ENCODE assay signal across 15 cellular contexts in genomic region chr1:87733421-87733820, GRCh38.
DNase-seq lines count a peak whose midpoint lies in the region; ATAC-seq and TF ChIP-seq lines count a peak whose summit lies in the region.
"Had no signal": no experiment of that assay in that cellular context is flagged by ENCODE, and none has a peak within 500 bp of the region (broad histone marks: within the 10 kb centered on the region; RNA-seq: fewer than 3 reads in every experiment).

No MANE protein-coding gene starts in this region.

- H3K14ac ChIP-seq in trophoblast cell (ENCODE audit: low read length), result no peak overlapping the region

- no TSS peak for BruUV-seq in A673 (replicated peaks; lab: Mats Ljungman, UMichigan)

- H2BK120ac ChIP-seq in trophoblast cell (ENCODE audit: insufficient read depth, low read length, poor library complexity), result no peak overlapping the region

- CTCF ChIA-PET in A673 (lab: Charles Lee), result no interaction called here

- no peak overlapping the region for H3K27ac ChIP-seq in A673 (ENCODE audit: low read depth, low read length, poor library complexity, severe bottlenecking)
- no peak overlapping the region for H3K27ac ChIP-seq in trophoblast cell (ENCODE audit: low read depth, low read length)
- H3K27ac ChIP-seq: 22Rv1; BLaER1 treated with 17β-estradiol and CSF1 and Interleukin-3, amounts not matched to agents 10 nM and 100 nM had no signal

- no peak overlapping the region for H4K91ac ChIP-seq in trophoblast cell (ENCODE audit: low read depth, low read length)

- POLR2A ChIA-PET in A673 (lab: Charles Lee; ENCODE audit: low non-redundant PET), result no interaction called here

- DNase-seq in A673 (ENCODE audit: low spot score) (peak; percentile 47), astrocyte of the hippocampus (ENCODE audit: low read depth, low spot score) (peak; percentile 10), glomerular visceral epithelial cell (ENCODE audit: extremely low spot score) (peak; percentile 10), trophoblast cell (peak in 1 of 2 donors; percentile 57), NOMO-1 treated with dmso at 0.1 percent for 144 hours (lab: John Stamatoyannopoulos, UW; ENCODE audit: unreplicated experiment) (no peak)
- DNase-seq in activated CD8-positive, alpha-beta memory T cell treated with anti-CD3 and anti-CD28 coated beads, Interleukin-2, amount 50 U/mL, for 4 hours, result no peak
- DNase-seq: ACHN; CD4-positive, CD25-positive, alpha-beta regulatory T cell; DMS53; GOT3 had no signal

- H3K18ac ChIP-seq in trophoblast cell (ENCODE audit: low read length), result no peak overlapping the region

- no peak overlapping the region for H4K12ac ChIP-seq in trophoblast cell (ENCODE audit: low read depth, low read length)

- no peak overlapping the region for H3K9ac ChIP-seq in trophoblast cell (ENCODE audit: low read length)
- H3K9ac ChIP-seq: BLaER1 treated with 17β-estradiol and CSF1 and Interleukin-3, amounts not matched to agents 10 nM and 100 nM had no signal

- H3K79me2 ChIP-seq in trophoblast cell (ENCODE audit: control insufficient read depth, insufficient read depth, low read length, poor library complexity), result no peaks in the 10 kb centered on the region

- H3K4me2 ChIP-seq in trophoblast cell (ENCODE audit: low read length), result no peak overlapping the region
- H3K4me2 ChIP-seq: BLaER1 treated with 17β-estradiol and CSF1 and Interleukin-3, amounts not matched to agents 10 nM and 100 nM had no signal

- peak overlapping the region; percentile 42 for H2BK12ac ChIP-seq in trophoblast cell (ENCODE audit: low read length)

- peaks cover 5% of the 10 kb centered on the region for H3K79me1 ChIP-seq in trophoblast cell (ENCODE audit: low read length)

- H3K4me1 ChIP-seq in A673 (ENCODE audit: insufficient read depth, low read length, poor library complexity, severe bottlenecking) (no peaks in the 10 kb centered on the region), trophoblast cell (ENCODE audit: control insufficient read depth in 1 of 2, insufficient read depth in 2 of 2, low read length in 2 of 2) (peaks cover 9 to 10% of the 10 kb centered on the region in 2 experiments)
- H3K4me1 ChIP-seq: BLaER1 treated with 17β-estradiol and CSF1 and Interleukin-3, amounts not matched to agents 10 nM and 100 nM; HAP-1 had no signal

- no peak for ATAC-seq in GM18519 (IDR thresholded peaks at IDR 0.05; ENCODE audit: low FRiP score, unreplicated experiment)
- ATAC-seq: GM12878 had no signal

- H3K23ac ChIP-seq in trophoblast cell (ENCODE audit: low read length), result no peak overlapping the region

- H3K4me3 ChIP-seq in A673 (ENCODE audit: low read depth, low read length, poor library complexity, severe bottlenecking) (no peak overlapping the region), trophoblast cell (ENCODE audit: low read depth, low read length) (no peak overlapping the region)
- H3K4me3 ChIP-seq: BLaER1 treated with 17β-estradiol and CSF1 and Interleukin-3, amounts not matched to agents 10 nM and 100 nM; GM12878; HAP-1 had no signal

- H2AK5ac ChIP-seq in trophoblast cell (ENCODE audit: low read length), result no peak overlapping the region

- H3K27me3 ChIP-seq in A673 (replicated peaks; ENCODE audit: insufficient read depth, low read depth, low read length, poor library complexity) (no peaks in the 10 kb centered on the region), trophoblast cell (ENCODE audit: insufficient read depth, low read length) (no peaks in the 10 kb centered on the region)
- H3K27me3 ChIP-seq: BLaER1 treated with 17β-estradiol and CSF1 and Interleukin-3, amounts not matched to agents 10 nM and 100 nM had no signal

- H4K8ac ChIP-seq in trophoblast cell (ENCODE audit: low read depth, low read length), result no peak overlapping the region

- H3K4ac ChIP-seq in trophoblast cell (ENCODE audit: low read depth, low read length), result no peak overlapping the region

- H3K36me3 ChIP-seq in A673 (ENCODE audit: insufficient read depth, low read length, poor library complexity, severe bottlenecking) (no peaks in the 10 kb centered on the region), trophoblast cell (ENCODE audit: control insufficient read depth in 1 of 2, insufficient read depth in 2 of 2, low read length in 2 of 2) (no peaks in the 10 kb centered on the region)
- H3K36me3 ChIP-seq: BLaER1 treated with 17β-estradiol and CSF1 and Interleukin-3, amounts not matched to agents 10 nM and 100 nM; HAP-1 had no signal

- no peaks in the 10 kb centered on the region for H3K9me3 ChIP-seq in A673 (ENCODE audit: low read depth, low read length, poor library complexity, severe bottlenecking)
- H3K9me3 ChIP-seq in trophoblast cell (ENCODE audit: insufficient read depth, low read depth, low read length), result no peaks in the 10 kb centered on the region
- H3K9me3 ChIP-seq: BLaER1 treated with 17β-estradiol and CSF1 and Interleukin-3, amounts not matched to agents 10 nM and 100 nM; HAP-1 had no signal

- intact Hi-C loops in A673 (cut with micrococcal nuclease; ENCODE audit: unreplicated experiment), result no loop called here

- H2AFZ ChIP-seq in trophoblast cell (ENCODE audit: insufficient read depth, low read length, poor library complexity), result no peak overlapping the region

- TF ChIP-seq CTCF in A673 (conservative IDR thresholded peaks at IDR 0.05; ENCODE audit: low read depth, low read length), result no peak

- no peak overlapping the region for H2BK5ac ChIP-seq in trophoblast cell (ENCODE audit: low read depth, low read length, poor library complexity)

- WGBS in trophoblast cell (ENCODE audit: extremely low coverage, insufficient coverage, insufficient read length), result no CpG with 5 or more reads among the region's 1 CpG

Comparison
In these comparisons a context has a peak if more than half of its experiments do, and no peak if none do; other contexts are left out.
1. DNase-seq: peak in A673 (single experiment), astrocyte of the hippocampus (single experiment) and glomerular visceral epithelial cell (single experiment); none in activated CD8-positive, alpha-beta memory T cell treated with anti-CD3 and anti-CD28 coated beads, Interleukin-2, amount 50 U/mL, for 4 hours (single experiment) and NOMO-1 treated with dmso at 0.1 percent for 144 hours (single experiment).